Comparison of ENCODE assay signal across 18 cellular contexts in the genomic region with DNA sequence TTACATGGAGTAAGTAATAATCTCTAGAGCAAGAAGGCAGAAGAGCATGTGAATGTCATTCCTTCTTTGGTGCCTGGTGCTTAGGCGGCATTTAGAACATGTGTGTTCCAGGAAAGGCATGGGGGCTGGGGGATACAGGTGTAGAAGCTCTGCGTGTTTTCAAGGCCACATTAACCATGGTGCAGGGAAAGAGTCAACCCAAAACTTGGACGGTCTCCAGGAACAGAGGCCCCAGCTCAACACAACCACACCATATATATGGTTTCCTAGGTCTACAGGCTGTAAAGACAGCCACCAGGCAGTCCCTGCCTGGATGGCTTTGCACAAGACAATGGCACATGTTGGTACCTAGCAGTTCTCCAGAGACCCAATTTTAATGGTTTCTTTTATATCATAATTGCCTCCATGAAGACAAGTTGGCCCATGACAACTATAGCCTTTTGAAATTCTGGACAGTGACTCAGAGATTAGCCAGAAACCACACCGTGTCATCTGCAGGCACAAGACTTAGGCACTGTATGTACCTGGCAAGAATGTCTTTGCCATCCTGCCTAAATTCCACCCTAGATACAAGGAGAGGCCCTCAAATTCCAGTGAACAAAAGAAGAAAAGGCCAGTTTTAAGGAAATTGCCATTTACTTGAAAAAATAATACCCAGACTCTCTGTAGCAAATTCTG. TPM values are rescaled to one million over a fixed set of nuclear protein-coding genes. Genes with fewer than 3 reads are reported as not detected.
"Had no signal": no experiment of that assay in that cellular context is flagged by ENCODE, and none has a peak within 500 bp of the region (broad histone marks: within the 10 kb centered on the region; RNA-seq: fewer than 3 reads in every experiment).

No MANE protein-coding gene starts in this region.

- H3K9ac ChIP-seq: SK-N-SH had no signal

- FAIRE-seq: TTC549 had no signal

- H3K36me3 ChIP-seq: brain microvascular endothelial cell, prostate gland had no signal

- H3K27ac ChIP-seq: brain microvascular endothelial cell, prostate gland, skin epidermis had no signal

- H3K4me1 ChIP-seq: prostate gland had no signal

- DNase-seq: activated CD4-positive, CD25-positive, alpha-beta regulatory T cell; activated naive CD4-positive, alpha-beta T cell treated with Interleukin-2 at 50 U/mL for 16 hours; aorta; brain microvascular endothelial cell; effector CD4-positive, alpha-beta T cell; mesendoderm; naive thymus-derived CD8-positive, alpha-beta T cell; right cardiac atrium; SK-N-SH; stimulated activated CD4-positive, alpha-beta T cell treated with anti-CD3 and anti-CD28 coated beads, Interleukin-4, amount 100 ng/mL, for 24 hours had no signal

- H3K4me2 ChIP-seq: SK-N-SH had no signal

- H3K27ac Mint-ChIP-seq: activated T-helper 2 cell treated with anti-CD3 and anti-CD28 coated beads, Interferon-gamma antibody, Interleukin-2, Interleukin-4, amounts not matched to agents 10 μg/mL and 5 μg/mL and 100 μg/mL, durations not matched to agents 14 hours and 24 hours and 36 hours; naive thymus-derived CD8-positive, alpha-beta T cell; stimulated activated memory B cell treated with anti-CD40 and anti-IgM and Interleukin-4, amounts not matched to agents 10 μg/mL and 1 μg/mL and 100 μg/mL, for 72 hours; T-helper 2 cell treated with Interferon-gamma antibody and Interleukin-4, amounts not matched to agents 5 μg/mL and 100 μg/mL, for 36 hours had no signal

- H3K4me3 Mint-ChIP-seq: naive thymus-derived CD8-positive, alpha-beta T cell; stimulated activated memory B cell treated with anti-CD40 and anti-IgM and Interleukin-4, amounts not matched to agents 10 μg/mL and 1 μg/mL and 100 μg/mL, for 72 hours; T-helper 2 cell treated with Interferon-gamma antibody and Interleukin-4, amounts not matched to agents 5 μg/mL and 100 μg/mL, for 36 hours had no signal

- H3K4me3 ChIP-seq: prostate gland, skin epidermis had no signal

- H3K9me3 Mint-ChIP-seq: activated T-helper 2 cell treated with anti-CD3 and anti-CD28 coated beads, Interferon-gamma antibody, Interleukin-2, Interleukin-4, amounts not matched to agents 10 μg/mL and 5 μg/mL and 100 μg/mL, durations not matched to agents 14 hours and 24 hours and 36 hours; T-helper 2 cell treated with Interferon-gamma antibody and Interleukin-4, amounts not matched to agents 5 μg/mL and 100 μg/mL, for 36 hours had no signal

- H3K27me3 Mint-ChIP-seq: stimulated activated memory B cell treated with anti-CD40 and anti-IgM and Interleukin-4, amounts not matched to agents 10 μg/mL and 1 μg/mL and 100 μg/mL, for 72 hours had no signal

- H3K27me3 ChIP-seq: brain microvascular endothelial cell had no signal

- ATAC-seq: esophagus mucosa; naive thymus-derived CD8-positive, alpha-beta T cell; right cardiac atrium; stimulated activated memory B cell treated with anti-CD40 and anti-IgM and Interleukin-4, amounts not matched to agents 10 μg/mL and 1 μg/mL and 100 μg/mL, for 72 hours had no signal

- H3K36me3 Mint-ChIP-seq: naive thymus-derived CD8-positive, alpha-beta T cell; stimulated activated memory B cell treated with anti-CD40 and anti-IgM and Interleukin-4, amounts not matched to agents 10 μg/mL and 1 μg/mL and 100 μg/mL, for 72 hours had no signal

- H3K9me3 ChIP-seq: prostate gland, SK-N-SH had no signal

- H3K4me1 Mint-ChIP-seq: naive thymus-derived CD8-positive, alpha-beta T cell had no signal

RNA-seq across cellular contexts. Expression of gene DGKG, which starts 25.0 kb away (rescaled TPM):
- total RNA-seq: osteocyte had no signal
- polyA plus RNA-seq: naive thymus-derived CD8-positive, alpha-beta T cell had no signal
